ENCODE assay signal across 8 cellular contexts in the genomic region with DNA sequence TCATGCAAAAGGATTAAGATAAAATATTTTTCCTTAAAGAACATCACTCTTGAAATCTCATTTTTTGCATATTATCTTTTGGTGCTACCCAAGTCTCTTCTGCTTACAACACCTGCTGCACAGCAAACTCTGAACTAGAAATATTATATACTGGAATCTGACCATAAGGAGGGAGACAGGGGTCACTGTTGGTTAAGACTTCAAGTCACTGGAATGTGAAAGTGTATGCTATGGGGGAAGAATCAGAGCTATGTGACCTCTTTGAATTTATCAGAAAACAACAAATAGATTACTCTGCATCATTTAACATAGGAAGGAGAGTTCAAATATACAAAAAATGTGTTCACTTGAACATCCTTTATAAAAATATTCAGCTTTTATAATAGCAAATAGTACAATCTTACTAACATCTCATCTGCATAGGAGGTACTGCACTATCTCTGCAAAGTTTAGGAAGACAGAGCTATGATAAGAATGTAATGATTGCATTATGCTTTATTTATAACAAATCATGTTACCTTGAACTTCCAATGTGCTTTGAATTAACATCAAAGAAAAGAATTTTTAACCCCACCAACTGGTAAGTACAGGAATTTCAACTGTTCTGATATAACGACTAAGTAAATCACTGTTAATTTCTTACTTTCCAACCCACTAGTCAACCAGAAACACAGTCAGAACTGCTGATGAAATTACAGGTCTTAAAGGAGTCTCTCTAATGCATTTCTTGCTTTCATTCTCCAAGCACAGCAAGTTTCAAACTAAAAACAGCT.
A peak's percentile ranks its signal among the peaks of the same experiment; 100 is the strongest.
DNase-seq lines count a peak whose midpoint lies in the region; ATAC-seq and TF ChIP-seq lines count a peak whose summit lies in the region.

No MANE protein-coding gene starts in this region.

- peak; percentile 34 for DNase-seq in ELR (ENCODE audit: low read depth)
- DNase-seq in choroid plexus epithelial cell (ENCODE audit: low read depth), result peak; percentile 55
- DNase-seq in NCI-H510A treated with DMSO at 0.1 percent for 48 hours (lab: John Stamatoyannopoulos, UW), result no peak
- DNase-seq in T1000 (lab: John Stamatoyannopoulos, UW), result no peak
- DNase-seq in NOMO-1 treated with DMSO at 0.1 percent for 48 hours (lab: John Stamatoyannopoulos, UW; ENCODE audit: unreplicated experiment), result no peak
- DNase-seq in RPMI8226, result no peak

- TF ChIP-seq CTCF in choroid plexus epithelial cell (conservative IDR thresholded peaks at IDR 0.05; ENCODE audit: low read depth, low read length), result peak; percentile 36

- H3K4me3 ChIP-seq in choroid plexus epithelial cell (ENCODE audit: low read depth, low read length), result no peak overlapping the region

- ATAC-seq in GM19455 (IDR thresholded peaks at IDR 0.05; ENCODE audit: unreplicated experiment), result peak; percentile 76
- peak; percentile 50 for ATAC-seq in HG03103 (IDR thresholded peaks at IDR 0.05; ENCODE audit: low read depth, unreplicated experiment)

Comparison
In these comparisons a context has a peak if more than half of its experiments do, and no peak if none do; other contexts are left out.
1. DNase-seq: peak in ELR (single experiment) and choroid plexus epithelial cell (single experiment); none in NCI-H510A treated with DMSO at 0.1 percent for 48 hours (single experiment), T1000 (single experiment), NOMO-1 treated with DMSO at 0.1 percent for 48 hours (single experiment) and RPMI8226 (single experiment).